Comparison of ENCODE assay signal across 29 cellular contexts in genomic region chr1:98027044-98027443, GRCh38.
A peak's percentile ranks its signal among the peaks of the same experiment; 100 is the strongest.
DNase-seq lines count a peak whose midpoint lies in the region; ATAC-seq, FAIRE-seq and TF ChIP-seq lines count a peak whose summit lies in the region.
"Had no signal": no experiment of that assay in that cellular context is flagged by ENCODE, and none has a peak within 500 bp of the region (broad histone marks: within the 10 kb centered on the region; RNA-seq: fewer than 3 reads in every experiment).

No MANE protein-coding gene starts in this region.

- no peaks in the 10 kb centered on the region for H3K27me3 ChIP-seq in ACC112 (ENCODE audit: insufficient read depth, low read length)
- no peaks in the 10 kb centered on the region for H3K27me3 ChIP-seq in colonic mucosa
- H3K27me3 ChIP-seq in foreskin keratinocyte: no peaks in the 10 kb centered on the region
- H3K27me3 ChIP-seq: pancreas had no signal

- H3K36me3 ChIP-seq in ACC112 (ENCODE audit: insufficient read depth, low read length) (no peaks in the 10 kb centered on the region), colonic mucosa (no peaks in the 10 kb centered on the region)
- H3K36me3 ChIP-seq: pancreas had no signal

- TF ChIP-seq CTCF in D721Med (IDR thresholded peaks at IDR 0.05; ENCODE audit: insufficient read depth, missing control alignments) (no peak), colonic mucosa (IDR thresholded peaks at IDR 0.05) (no peak), foreskin keratinocyte (conservative IDR thresholded peaks at IDR 0.05) (no peak)

- H3K4me1 ChIP-seq in ACC112 (ENCODE audit: control insufficient read depth, insufficient read depth, low read length, unreplicated experiment) (peaks cover 14% of the 10 kb centered on the region), colonic mucosa (no peaks in the 10 kb centered on the region), foreskin keratinocyte (peaks cover 14% of the 10 kb centered on the region)
- H3K4me1 ChIP-seq: pancreas had no signal

- H3K27ac ChIP-seq in ACC112 (ENCODE audit: low read depth, low read length) (no peak overlapping the region), colonic mucosa (no peak overlapping the region), foreskin keratinocyte (no peak overlapping the region)
- H3K27ac ChIP-seq: pancreas, skin epidermis had no signal

- no peak for ATAC-seq in foreskin keratinocyte
- ATAC-seq: activated CD4-positive, CD25-positive, alpha-beta regulatory T cell treated with anti-CD3 and anti-CD28 coated beads, Interleukin-2, amount 50 U/mL, for 24 hours; activated CD8-positive, alpha-beta memory T cell treated with anti-CD3 and anti-CD28 coated beads, Interleukin-2, amount 10 ng/mL, durations not matched to agents 7 days and 5 days; activated T-cell treated with anti-CD3 and anti-CD28 coated beads, Interleukin-2, amount 50 U/mL, for 4 hours; esophagus mucosa; HepG2; left lobe of liver; pancreas; Right ventricle myocardium inferior; T-helper 17 cell had no signal

- no peaks in the 10 kb centered on the region for H3K9me3 ChIP-seq in colonic mucosa
- H3K9me3 ChIP-seq: pancreas had no signal

- DNase-seq in D721Med (ENCODE audit: insufficient read length, low spot score): no peak
- DNase-seq in NCI-H1105 (lab: John Stamatoyannopoulos, UW): peak; percentile 62
- peak; percentile 7 for DNase-seq in amniotic epithelial cell (ENCODE audit: low read depth)
- no peak for DNase-seq in posterior cingulate gyrus
- no peak for DNase-seq in colonic mucosa
- DNase-seq in foreskin keratinocyte: no peak
- DNase-seq: activated CD4-positive, alpha-beta T cell treated with anti-CD3 and anti-CD28 coated beads, Interleukin-2, amount 50 U/mL, for 4 hours; activated CD8-positive, alpha-beta memory T cell treated with anti-CD3 and anti-CD28 coated beads, Interleukin-2, amount 10 ng/mL, durations not matched to agents 7 days and 5 days; activated T-cell treated with anti-CD3 and anti-CD28 coated beads, Interleukin-2, amount 50 U/mL, for 4 hours; CD4-positive, alpha-beta T cell; central memory CD4-positive, alpha-beta T cell; dermis blood vessel endothelial cell; DMS153; endodermal cell; Kasumi-1; NCI-H1048; NCI-H187; pancreas; stimulated activated naive CD4-positive, alpha-beta T cell; T-helper 17 cell had no signal

- H3K4me3 ChIP-seq in ACC112 (ENCODE audit: low read depth, low read length) (peak overlapping the region; percentile 6; the same call in 1 of the 2 replicates), colonic mucosa (no peak overlapping the region)
- H3K4me3 ChIP-seq: pancreas, skin epidermis had no signal

- no peaks in the 10 kb centered on the region for H3K79me2 ChIP-seq in ACC112 (ENCODE audit: control insufficient read depth, insufficient read depth, low read length, unreplicated experiment)

- H2AFZ ChIP-seq in ACC112 (ENCODE audit: low read length, unreplicated experiment): peak overlapping the region; percentile 53

- peak; percentile 11 for FAIRE-seq in D721Med (lab: Jason Lieb, UNC)
- FAIRE-seq: GM12892, HepG2, islet of Langerhans had no signal

- intact Hi-C loops in posterior cingulate gyrus (cut with DNase I): no loop called here
- intact Hi-C loops in colonic mucosa (cut with DNase I): no loop called here

- H3K9ac ChIP-seq in colonic mucosa (ENCODE audit: low read depth in 2 of 2, low read length in 2 of 2): no peak overlapping the region

Comparison
In these comparisons a context has a peak if more than half of its experiments do, and no peak if none do; other contexts are left out.
1. DNase-seq: peak in NCI-H1105 (single experiment) and amniotic epithelial cell (single experiment); none in D721Med (single experiment), posterior cingulate gyrus (0 of 10), colonic mucosa (single experiment) and foreskin keratinocyte (0 of 2).